In the genomic region with DNA sequence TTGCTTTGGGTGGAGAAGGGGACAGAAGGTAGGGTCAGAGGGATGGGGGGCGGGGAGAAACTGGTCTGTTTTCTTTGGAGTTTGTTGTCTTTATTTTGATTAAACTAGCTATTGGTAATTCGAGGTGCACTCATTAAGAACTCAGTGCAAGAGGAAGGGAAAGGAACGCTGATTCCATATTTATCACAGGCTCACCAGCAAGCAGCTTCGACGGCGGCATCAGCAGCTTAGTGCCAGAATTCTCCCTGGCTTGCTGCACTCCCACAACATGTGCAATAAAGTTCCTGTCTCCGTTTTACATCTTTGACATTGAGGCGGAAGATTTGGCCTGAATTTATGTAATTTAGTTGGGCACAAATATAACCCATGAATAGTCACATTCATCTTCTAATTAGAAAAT, we compare ENCODE assay signal across 26 cellular contexts.
"Had no signal": no experiment of that assay in that cellular context is flagged by ENCODE, and none has a peak within 500 bp of the region (broad histone marks: within the 10 kb centered on the region; RNA-seq: fewer than 3 reads in every experiment).

No MANE protein-coding gene starts in this region.

- H3K27ac ChIP-seq: neural progenitor cell, pancreas, right lobe of liver, thoracic aorta, tibial nerve, upper lobe of left lung, uterus had no signal

- ATAC-seq: naive thymus-derived CD4-positive, alpha-beta T cell; natural killer cell; pancreas; right cardiac atrium; right lobe of liver; stimulated activated effector memory CD8-positive, alpha-beta T cell treated with anti-CD3 and anti-CD28 coated beads, Interleukin-12 subunit alpha, Interleukin-12 subunit beta, amount 100 ng/mL, for 72 hours; stimulated activated naive B cell treated with anti-CD40 and anti-IgM and Interleukin-4, amounts not matched to agents 10 μg/mL and 1 μg/mL and 100 μg/mL, for 72 hours had no signal

- H2AFZ ChIP-seq: neural progenitor cell had no signal

- H3K9ac ChIP-seq: neural progenitor cell had no signal

- H3K27ac Mint-ChIP-seq: natural killer cell; nephron; neural progenitor cell; stimulated activated effector memory CD8-positive, alpha-beta T cell treated with anti-CD3 and anti-CD28 coated beads, Interleukin-12 subunit alpha, Interleukin-12 subunit beta, amount 100 ng/mL, for 72 hours; stimulated activated naive B cell treated with anti-CD40 and anti-IgM and Interleukin-4, amounts not matched to agents 10 μg/mL and 1 μg/mL and 100 μg/mL, for 72 hours; stimulated activated naive CD8-positive, alpha-beta T cell treated with anti-CD3 and anti-CD28 coated beads, Interleukin-15, Interleukin-2, amounts not matched to agents 100 ng/mL and 50 ng/mL, for 24 hours had no signal

- FAIRE-seq: pancreas, small intestine had no signal

- H3K36me3 Mint-ChIP-seq: natural killer cell, neural progenitor cell had no signal

- DNase-seq: naive thymus-derived CD4-positive, alpha-beta T cell; natural killer cell; occipital lobe; pancreas; right cardiac atrium; right lobe of liver; sigmoid colon; small intestine; stimulated activated CD4-positive, alpha-beta T cell treated with anti-CD3 and anti-CD28 coated beads, Interleukin-15, amount 100 ng/mL, for 24 hours; stimulated activated CD4-positive, alpha-beta T cell treated with anti-CD3 and anti-CD28 coated beads, Interleukin-2, amount 100 ng/mL, for 24 hours; stimulated activated CD4-positive, alpha-beta T cell treated with anti-CD3 and anti-CD28 coated beads, Interleukin-2, amount 100 ng/mL, for 48 hours; stimulated activated CD4-positive, alpha-beta T cell treated with anti-CD3 and anti-CD28 coated beads, Interleukin-4, amount 100 ng/mL, for 24 hours; stimulated activated naive B cell treated with anti-CD40 and anti-IgM and Interleukin-4, amounts not matched to agents 10 μg/mL and 1 μg/mL and 100 μg/mL, for 72 hours; stimulated activated naive CD4-positive, alpha-beta T cell treated with Interleukin-2 at 50 U/mL for 16 hours; stomach; thyroid gland; trophoblast cell; upper lobe of left lung; uterus had no signal

- H3K9me3 ChIP-seq: pancreas, prostate gland, right lobe of liver, sigmoid colon, stomach, thoracic aorta, thyroid gland, tibial nerve, upper lobe of left lung, uterus had no signal

- H3K4me3 Mint-ChIP-seq: naive thymus-derived CD4-positive, alpha-beta T cell; natural killer cell; nephron; neural progenitor cell; stimulated activated effector memory CD8-positive, alpha-beta T cell treated with anti-CD3 and anti-CD28 coated beads, Interleukin-12 subunit alpha, Interleukin-12 subunit beta, amount 100 ng/mL, for 72 hours; stimulated activated naive B cell treated with anti-CD40 and anti-IgM and Interleukin-4, amounts not matched to agents 10 μg/mL and 1 μg/mL and 100 μg/mL, for 72 hours; stimulated activated naive CD8-positive, alpha-beta T cell treated with anti-CD3 and anti-CD28 coated beads, Interleukin-15, Interleukin-2, amounts not matched to agents 100 ng/mL and 50 ng/mL, for 24 hours had no signal

- H3K4me1 ChIP-seq: uterus had no signal

- H3K36me3 ChIP-seq: neural progenitor cell, pancreas, prostate gland, thoracic aorta, thyroid gland, uterus had no signal

- H3K9me3 Mint-ChIP-seq: naive thymus-derived CD4-positive, alpha-beta T cell; natural killer cell; nephron; neural progenitor cell; stimulated activated effector memory CD8-positive, alpha-beta T cell treated with anti-CD3 and anti-CD28 coated beads, Interleukin-12 subunit alpha, Interleukin-12 subunit beta, amount 100 ng/mL, for 72 hours; stimulated activated naive B cell treated with anti-CD40 and anti-IgM and Interleukin-4, amounts not matched to agents 10 μg/mL and 1 μg/mL and 100 μg/mL, for 72 hours; stimulated activated naive CD8-positive, alpha-beta T cell treated with anti-CD3 and anti-CD28 coated beads, Interleukin-15, Interleukin-2, amounts not matched to agents 100 ng/mL and 50 ng/mL, for 24 hours had no signal

- H3K4me3 ChIP-seq: neural progenitor cell, pancreas, prostate gland, right lobe of liver, sigmoid colon, stomach, thoracic aorta, thyroid gland, tibial nerve, upper lobe of left lung, uterus had no signal

- H3K27me3 ChIP-seq: neural progenitor cell, pancreas, right lobe of liver, sigmoid colon, stomach, thyroid gland, tibial nerve, upper lobe of left lung, uterus had no signal

- H3K4me2 ChIP-seq: neural progenitor cell had no signal

- H3K27me3 Mint-ChIP-seq: naive thymus-derived CD4-positive, alpha-beta T cell; stimulated activated naive B cell treated with anti-CD40 and anti-IgM and Interleukin-4, amounts not matched to agents 10 μg/mL and 1 μg/mL and 100 μg/mL, for 72 hours; stimulated activated naive CD8-positive, alpha-beta T cell treated with anti-CD3 and anti-CD28 coated beads, Interleukin-15, Interleukin-2, amounts not matched to agents 100 ng/mL and 50 ng/mL, for 24 hours had no signal
